ENCODE assay signal across 6 cellular contexts in the genomic region with DNA sequence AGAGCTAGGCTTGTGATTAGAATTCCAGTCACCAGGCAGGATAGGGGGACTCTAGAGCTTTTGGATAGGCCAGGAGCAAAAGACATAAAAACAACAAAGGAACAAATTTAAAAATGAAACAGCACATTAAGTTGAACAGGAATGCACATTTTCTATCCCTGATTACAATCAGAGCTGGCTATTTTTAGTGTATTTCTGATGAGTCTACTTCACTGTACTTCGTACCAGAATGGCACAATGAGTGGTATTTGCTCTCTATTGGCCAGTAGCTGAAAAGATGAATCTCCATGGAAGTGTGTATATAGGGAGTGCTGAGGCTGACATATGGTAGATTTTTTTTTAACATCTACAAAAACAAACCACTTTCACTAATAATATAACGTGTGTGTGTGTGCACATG. TPM values are rescaled to one million over a fixed set of nuclear protein-coding genes. Genes with fewer than 3 reads are reported as not detected.
"Had no signal": no experiment of that assay in that cellular context is flagged by ENCODE, and none has a peak within 500 bp of the region (broad histone marks: within the 10 kb centered on the region; RNA-seq: fewer than 3 reads in every experiment).

No MANE protein-coding gene starts in this region.

- H3K4me3 Mint-ChIP-seq: H9 had no signal

- H3K27ac Mint-ChIP-seq: H9 had no signal

- ATAC-seq: K562 had no signal

- H3K9me3 Mint-ChIP-seq: H9 had no signal

- DNase-seq: GM23248, H9, HCEC 1CT, IMR-90 had no signal

- H3K4me1 Mint-ChIP-seq: H9 had no signal

RNA-seq across cellular contexts. Expression of a gene that starts 34.2 kb away (rescaled TPM):
- total RNA-seq: GM23248, HT-29, IMR-90 had no signal
